21 cellular contexts compared by ENCODE assay signal in genomic region chr15:58136731-58137130, GRCh38. TPM values are rescaled to one million over a fixed set of nuclear protein-coding genes. Genes with fewer than 3 reads are reported as not detected.
"Had no signal": no experiment of that assay in that cellular context is flagged by ENCODE, and none has a peak within 500 bp of the region (broad histone marks: within the 10 kb centered on the region; RNA-seq: fewer than 3 reads in every experiment).

No MANE protein-coding gene starts in this region.

- H3K9me3 ChIP-seq: gastroesophageal sphincter, heart left ventricle, lower lobe of right lung, right atrium auricular region had no signal

- H3K36me3 ChIP-seq: cardiac muscle cell, gastroesophageal sphincter, heart left ventricle, lower lobe of right lung, right atrium auricular region had no signal

- DNase-seq: activated CD4-positive, alpha-beta memory T cell treated with anti-CD3 and anti-CD28 coated beads for 36 hours; activated CD4-positive, alpha-beta T cell treated with anti-CD3 and anti-CD28 coated beads for 36 hours; activated gamma-delta T cell treated with Interleukin-2 at 50 U/mL for 16 hours; activated T-cell treated with anti-CD3 and anti-CD28 coated beads for 4 hours; effector CD8-positive, alpha-beta T cell; heart left ventricle; immature natural killer cell; left colon; lower lobe of right lung; nucleus accumbens; stimulated activated naive CD8-positive, alpha-beta T cell treated with anti-CD3 and anti-CD28 coated beads, Interleukin-15, amount 100 ng/mL, for 72 hours had no signal

- H3K27ac ChIP-seq: cardiac muscle cell, gastroesophageal sphincter, heart left ventricle, lower lobe of right lung, right atrium auricular region had no signal

- FAIRE-seq: TTC549 had no signal

- H3K27me3 ChIP-seq: cardiac muscle cell, gastroesophageal sphincter, right atrium auricular region had no signal

- H3K4me3 ChIP-seq: cardiac muscle cell, gastroesophageal sphincter, heart left ventricle, lower lobe of right lung, right atrium auricular region had no signal

- H3K4me1 ChIP-seq: right atrium auricular region had no signal

- ATAC-seq: activated CD4-positive, alpha-beta T cell treated with anti-CD3 and anti-CD28 coated beads for 36 hours; activated naive CD4-positive, alpha-beta T cell treated with anti-CD3 and anti-CD28 coated beads, Interleukin-2, amount 50 U/mL, for 72 hours; gastroesophageal sphincter; heart left ventricle; left colon; lower lobe of right lung; stimulated activated naive CD8-positive, alpha-beta T cell treated with anti-CD3 and anti-CD28 coated beads, Interleukin-15, amount 100 ng/mL, for 72 hours; WTC11 had no signal

RNA-seq across cellular contexts. Expression of gene AQP9, which starts 1.4 kb away (rescaled TPM):
- total RNA-seq: activated naive CD4-positive, alpha-beta T cell treated with anti-CD3 and anti-CD28 coated beads, Interleukin-2, amount 50 U/mL, for 72 hours; activated T-helper 1 cell treated with anti-CD3 and anti-CD28 coated beads, Interleukin-12 subunit alpha, Interleukin-12 subunit beta, Interleukin-2, Interleukin-4 antibody, amounts not matched to agents 30 ng/mL and 10 ng/mL and 1 ng/mL, durations not matched to agents 14 hours and 24 hours and 36 hours; cardiac muscle cell; chondrocyte; fibroblast of lung; mesothelial cell of epicardium had no signal
- polyA plus RNA-seq: cardiac muscle cell, fibroblast of lung, immature natural killer cell had no signal
